Comparison of ENCODE assay signal across 1 cellular context in genomic region chr4:6734165-6734786, GRCh38.
TF ChIP-seq lines count a peak whose summit lies in the region.

No MANE protein-coding gene starts in this region.

TF ChIP-seq in K562, 482 proteins besides CTCF, POLR2A, EP300 and RAD21 (continued from another document and continues in another):
- no peak for TF ChIP-seq ZFP30 (CRISPR knock-in tag; IDR thresholded peaks at IDR 0.05; ENCODE audit: borderline replicate concordance)
- TF ChIP-seq, protein P1, sequence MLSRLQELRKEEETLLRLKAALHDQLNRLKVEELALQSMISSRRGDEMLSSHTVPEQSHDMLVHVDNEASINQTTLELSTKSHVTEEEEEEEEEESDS (CRISPR knock-in tag; IDR thresholded peaks at IDR 0.05) = no peak
- TF ChIP-seq U2AF2 (optimal IDR thresholded peaks at IDR 0.05; ENCODE audit: low read depth, low read length) = no peak
- peak; percentile 72; the same call in 1 of the 2 replicates for TF ChIP-seq IFI16 (CRISPR knock-in tag; IDR thresholded peaks at IDR 0.05)
- TF ChIP-seq TAF15 (IDR thresholded peaks at IDR 0.05; ENCODE audit: low read depth, low read length) = no peak
- TF ChIP-seq, protein P2, sequence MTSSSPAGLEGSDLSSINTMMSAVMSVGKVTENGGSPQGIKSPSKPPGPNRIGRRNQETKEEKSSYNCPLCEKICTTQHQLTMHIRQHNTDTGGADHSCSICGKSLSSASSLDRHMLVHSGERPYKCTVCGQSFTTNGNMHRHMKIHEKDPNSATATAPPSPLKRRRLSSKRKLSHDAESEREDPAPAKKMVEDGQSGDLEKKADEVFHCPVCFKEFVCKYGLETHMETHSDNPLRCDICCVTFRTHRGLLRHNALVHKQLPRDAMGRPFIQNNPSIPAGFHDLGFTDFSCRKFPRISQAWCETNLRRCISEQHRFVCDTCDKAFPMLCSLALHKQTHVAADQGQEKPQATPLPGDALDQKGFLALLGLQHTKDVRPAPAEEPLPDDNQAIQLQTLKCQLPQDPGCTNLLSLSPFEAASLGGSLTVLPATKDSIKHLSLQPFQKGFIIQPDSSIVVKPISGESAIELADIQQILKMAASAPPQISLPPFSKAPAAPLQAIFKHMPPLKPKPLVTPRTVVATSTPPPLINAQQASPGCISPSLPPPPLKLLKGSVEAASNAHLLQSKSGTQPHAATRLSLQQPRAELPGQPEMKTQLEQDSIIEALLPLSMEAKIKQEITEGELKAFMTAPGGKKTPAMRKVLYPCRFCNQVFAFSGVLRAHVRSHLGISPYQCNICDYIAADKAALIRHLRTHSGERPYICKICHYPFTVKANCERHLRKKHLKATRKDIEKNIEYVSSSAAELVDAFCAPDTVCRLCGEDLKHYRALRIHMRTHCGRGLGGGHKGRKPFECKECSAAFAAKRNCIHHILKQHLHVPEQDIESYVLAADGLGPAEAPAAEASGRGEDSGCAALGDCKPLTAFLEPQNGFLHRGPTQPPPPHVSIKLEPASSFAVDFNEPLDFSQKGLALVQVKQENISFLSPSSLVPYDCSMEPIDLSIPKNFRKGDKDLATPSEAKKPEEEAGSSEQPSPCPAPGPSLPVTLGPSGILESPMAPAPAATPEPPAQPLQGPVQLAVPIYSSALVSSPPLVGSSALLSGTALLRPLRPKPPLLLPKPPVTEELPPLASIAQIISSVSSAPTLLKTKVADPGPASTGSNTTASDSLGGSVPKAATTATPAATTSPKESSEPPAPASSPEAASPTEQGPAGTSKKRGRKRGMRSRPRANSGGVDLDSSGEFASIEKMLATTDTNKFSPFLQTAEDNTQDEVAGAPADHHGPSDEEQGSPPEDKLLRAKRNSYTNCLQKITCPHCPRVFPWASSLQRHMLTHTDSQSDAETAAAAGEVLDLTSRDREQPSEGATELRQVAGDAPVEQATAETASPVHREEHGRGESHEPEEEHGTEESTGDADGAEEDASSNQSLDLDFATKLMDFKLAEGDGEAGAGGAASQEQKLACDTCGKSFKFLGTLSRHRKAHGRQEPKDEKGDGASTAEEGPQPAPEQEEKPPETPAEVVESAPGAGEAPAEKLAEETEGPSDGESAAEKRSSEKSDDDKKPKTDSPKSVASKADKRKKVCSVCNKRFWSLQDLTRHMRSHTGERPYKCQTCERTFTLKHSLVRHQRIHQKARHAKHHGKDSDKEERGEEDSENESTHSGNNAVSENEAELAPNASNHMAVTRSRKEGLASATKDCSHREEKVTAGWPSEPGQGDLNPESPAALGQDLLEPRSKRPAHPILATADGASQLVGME (CRISPR knock-in tag; IDR thresholded peaks at IDR 0.05) = no peak
- TF ChIP-seq NR2C2 (CRISPR knock-in tag; IDR thresholded peaks at IDR 0.05) = no peak
- no peak; the same call in 1 of the 2 replicates for TF ChIP-seq NR2C2 (tag; IDR thresholded peaks at IDR 0.05)
- no peak for TF ChIP-seq CREB5 (CRISPR knock-in tag; IDR thresholded peaks at IDR 0.05)
- 0 out of 2 replicates have a peak, but pooled peaks have one; percentile 63 for TF ChIP-seq ZNF766 (CRISPR knock-in tag; conservative IDR thresholded peaks at IDR 0.05)
- TF ChIP-seq PTRF (tag; IDR thresholded peaks at IDR 0.05) = peak; percentile 66
- no peak for TF ChIP-seq IRF2 (CRISPR knock-in tag; IDR thresholded peaks at IDR 0.05)
- TF ChIP-seq NFE2 (IDR thresholded peaks at IDR 0.05; ENCODE audit: low read depth) = peak; percentile 42; the same call in 1 of the 2 replicates
- TF ChIP-seq ZHX1 (conservative IDR thresholded peaks at IDR 0.05; ENCODE audit: low read length) = no peak
- no peak; the same call in none of the 2 replicates for TF ChIP-seq ELF1 (tag; IDR thresholded peaks at IDR 0.05)
- no peak for TF ChIP-seq RFX7 (CRISPR knock-in tag; IDR thresholded peaks at IDR 0.05)
- no peak for TF ChIP-seq STAT5A (IDR thresholded peaks at IDR 0.05; ENCODE audit: borderline replicate concordance, low read length)
- TF ChIP-seq ELF4 (CRISPR knock-in tag; IDR thresholded peaks at IDR 0.05) = 0 out of 2 replicates have a peak, but pooled peaks have one; percentile 11
- TF ChIP-seq THRAP3 (IDR thresholded peaks at IDR 0.05; ENCODE audit: borderline replicate concordance) = no peak
- TF ChIP-seq ZNF24 (IDR thresholded peaks at IDR 0.05) = no peak
- no peak for TF ChIP-seq KDM2B (CRISPR knock-in tag; IDR thresholded peaks at IDR 0.05)
- TF ChIP-seq CREBBP (IDR thresholded peaks at IDR 0.05; ENCODE audit: low read depth, low read length) = no peak
- TF ChIP-seq SMAD4 (CRISPR knock-in tag; conservative IDR thresholded peaks at IDR 0.05) = peak; percentile 79
- 0 out of 2 replicates have a peak, but pooled peaks have one; percentile 11 for TF ChIP-seq EHMT2 (IDR thresholded peaks at IDR 0.05)
- peak; percentile 87 for TF ChIP-seq ZNF263 (CRISPR knock-in tag; IDR thresholded peaks at IDR 0.05; ENCODE audit: borderline replicate concordance)
- TF ChIP-seq E4F1 (CRISPR knock-in tag; IDR thresholded peaks at IDR 0.05; ENCODE audit: borderline replicate concordance) = no peak
- TF ChIP-seq JUND (IDR thresholded peaks at IDR 0.05; ENCODE audit: borderline replicate concordance, low read depth, low read length) = peak; percentile 90
- TF ChIP-seq JUND (tag; IDR thresholded peaks at IDR 0.05; ENCODE audit: borderline replicate concordance, low read depth, low read length) = peak; percentile 82; the same call in 2 of the 3 replicates
- TF ChIP-seq RHOXF2B (CRISPR knock-in tag; conservative IDR thresholded peaks at IDR 0.05) = no peak
- no peak for TF ChIP-seq RBFOX2 (IDR thresholded peaks at IDR 0.05; ENCODE audit: low read depth, low read length)
- no peak for TF ChIP-seq ZNF212 (CRISPR knock-in tag; IDR thresholded peaks at IDR 0.05)
- TF ChIP-seq, protein P3, sequence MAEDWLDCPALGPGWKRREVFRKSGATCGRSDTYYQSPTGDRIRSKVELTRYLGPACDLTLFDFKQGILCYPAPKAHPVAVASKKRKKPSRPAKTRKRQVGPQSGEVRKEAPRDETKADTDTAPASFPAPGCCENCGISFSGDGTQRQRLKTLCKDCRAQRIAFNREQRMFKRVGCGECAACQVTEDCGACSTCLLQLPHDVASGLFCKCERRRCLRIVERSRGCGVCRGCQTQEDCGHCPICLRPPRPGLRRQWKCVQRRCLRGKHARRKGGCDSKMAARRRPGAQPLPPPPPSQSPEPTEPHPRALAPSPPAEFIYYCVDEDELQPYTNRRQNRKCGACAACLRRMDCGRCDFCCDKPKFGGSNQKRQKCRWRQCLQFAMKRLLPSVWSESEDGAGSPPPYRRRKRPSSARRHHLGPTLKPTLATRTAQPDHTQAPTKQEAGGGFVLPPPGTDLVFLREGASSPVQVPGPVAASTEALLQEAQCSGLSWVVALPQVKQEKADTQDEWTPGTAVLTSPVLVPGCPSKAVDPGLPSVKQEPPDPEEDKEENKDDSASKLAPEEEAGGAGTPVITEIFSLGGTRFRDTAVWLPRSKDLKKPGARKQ (CRISPR knock-in tag; IDR thresholded peaks at IDR 0.05) = 0 out of 2 replicates have a peak, but pooled peaks have one; percentile 24
- peak; percentile 70 for TF ChIP-seq JUN (IDR thresholded peaks at IDR 0.05; ENCODE audit: borderline replicate concordance, low read depth, low read length)
- 0 out of 2 replicates have a peak, but pooled peaks have one; percentile 33 for TF ChIP-seq JUN (CRISPR knock-in tag; IDR thresholded peaks at IDR 0.05; ENCODE audit: borderline replicate concordance)
- TF ChIP-seq SIRT6 (IDR thresholded peaks at IDR 0.05; ENCODE audit: low read depth, low read length) = no peak
- TF ChIP-seq ZNF511 (CRISPR knock-in tag; IDR thresholded peaks at IDR 0.05) = peak; percentile 36; the same call in 1 of the 2 replicates
- TF ChIP-seq ZBTB2 (IDR thresholded peaks at IDR 0.05) = no peak
- peak; percentile 43; the same call in 1 of the 2 replicates for TF ChIP-seq ZNF668 (CRISPR knock-in tag; IDR thresholded peaks at IDR 0.05)
- TF ChIP-seq BDP1 (IDR thresholded peaks at IDR 0.05; ENCODE audit: insufficient read depth, insufficient read length) = no peak
- TF ChIP-seq ZFP91 (CRISPR knock-in tag; IDR thresholded peaks at IDR 0.05) = no peak
